Comparison of ENCODE assay signal across 9 cellular contexts in the genomic region with DNA sequence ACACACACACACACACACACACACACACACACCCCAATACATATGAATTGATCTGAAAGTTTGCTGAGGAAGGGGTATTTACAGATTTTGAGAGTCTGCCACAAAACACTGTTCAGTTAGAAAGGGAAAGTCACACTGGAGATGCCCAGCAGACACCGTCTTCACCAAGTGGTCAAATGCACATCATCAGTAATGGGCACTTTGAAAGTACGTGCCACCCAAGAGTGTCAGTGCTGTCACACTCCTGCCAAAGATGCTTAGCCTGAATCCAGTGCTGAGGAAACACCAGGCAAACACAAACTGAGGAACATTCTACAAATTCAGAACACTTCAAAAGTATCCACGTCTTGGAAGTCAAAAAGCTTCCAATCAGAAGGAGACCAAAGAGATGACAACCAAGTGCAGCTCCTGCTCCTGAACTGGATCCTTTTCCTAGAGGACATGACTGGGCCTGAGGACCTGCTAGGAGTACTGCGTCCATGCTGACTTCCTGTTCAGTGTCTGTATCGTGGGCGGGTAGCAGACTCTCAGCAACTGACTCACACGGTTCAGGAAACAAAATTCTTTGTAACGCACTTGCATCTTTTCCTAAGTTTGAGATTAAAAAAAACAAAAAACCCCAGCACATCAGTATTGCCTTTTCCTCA. TPM values are rescaled to one million over a fixed set of nuclear protein-coding genes. Genes with fewer than 3 reads are reported as not detected.
DNase-seq lines count a peak whose midpoint lies in the region; ATAC-seq, FAIRE-seq and TF ChIP-seq lines count a peak whose summit lies in the region.
"Had no signal": no experiment of that assay in that cellular context is flagged by ENCODE, and none has a peak within 500 bp of the region (broad histone marks: within the 10 kb centered on the region; RNA-seq: fewer than 3 reads in every experiment).

No MANE protein-coding gene starts in this region.

- H2BK15ac ChIP-seq in H1 (ENCODE audit: low read length) = no peak overlapping the region

- no peak overlapping the region for H3K4me2 ChIP-seq in H1 (ENCODE audit: insufficient read depth in 1 of 2, low read depth in 2 of 2, low read length in 2 of 2)
- H3K4me2 ChIP-seq in parathyroid adenoma (ENCODE audit: low read length) = no peak overlapping the region

- no peaks in the 10 kb centered on the region for H3K27me3 Mint-ChIP-seq in CD8-positive, alpha-beta memory T cell
- H3K27me3 Mint-ChIP-seq in T-cell = no peaks in the 10 kb centered on the region

- FAIRE-seq in H1 (lab: Jason Lieb, UNC) = no peak

- no peak for TF ChIP-seq RAD21 in H1 (IDR thresholded peaks at IDR 0.05 in 1 of 2, conservative IDR thresholded peaks at IDR 0.05 in 1 of 2; ENCODE audit: low read depth in 2 of 2, low read length in 2 of 2)

- H3K36me3 Mint-ChIP-seq in CD8-positive, alpha-beta memory T cell = peaks cover 0 to 90% (median 15%) of the 10 kb centered on the region in 3 donors
- H3K36me3 Mint-ChIP-seq in T-cell = peaks cover 37% of the 10 kb centered on the region

- H3K27ac Mint-ChIP-seq in CD8-positive, alpha-beta memory T cell = peak overlapping the region in 7 of 8 donors; percentile 23 to 78 (median 67)
- H3K27ac Mint-ChIP-seq in T-cell = peak overlapping the region; percentile 86 to 88

- TF ChIP-seq POLR2A in H1 (IDR thresholded peaks at IDR 0.05; ENCODE audit: control extremely low read depth in 1 of 2, low read depth in 2 of 2, low read length in 2 of 2) = no peak

- peak overlapping the region in 1 of 7 donors; percentile 46 for H3K4me3 Mint-ChIP-seq in CD8-positive, alpha-beta memory T cell
- H3K4me3 Mint-ChIP-seq in T-cell = no peak overlapping the region
- H3K4me3 Mint-ChIP-seq: neural crest cell had no signal

- TF ChIP-seq EP300 in H1 (IDR thresholded peaks at IDR 0.05; ENCODE audit: borderline replicate concordance in 1 of 2, low read depth in 2 of 2, low read length in 2 of 2) = no peak

- no peak overlapping the region for H3K14ac ChIP-seq in H1 (ENCODE audit: insufficient read length)

- no peaks in the 10 kb centered on the region for H3K9me3 ChIP-seq in CD8-positive, alpha-beta memory T cell (ENCODE audit: low read length)
- H3K9me3 ChIP-seq in H1 (ENCODE audit: insufficient read depth in 2 of 2, low read depth in 1 of 2, low read length in 1 of 2) (no peaks in the 10 kb centered on the region), parathyroid adenoma (ENCODE audit: control insufficient read depth, low read length) (no peaks in the 10 kb centered on the region)

- POLR2A ChIA-PET in CD8-positive, alpha-beta memory T cell (lab: Charles Lee) = no interaction called here
- POLR2A ChIA-PET in T-cell (lab: Charles Lee) (interaction anchor here (0.6 to 0.7 kb wide), 2 partner anchors 47 to 154 kb away, joined by 3 to 5 read pairs; no protein-coding TSS in a partner anchor), H1 (lab: Charles Lee; ENCODE audit: partially characterized antibody) (interaction anchor here (0.9 to 1.5 kb wide), 2 partner anchors 10 to 122 kb away, joined by 3 read pairs; no protein-coding TSS in a partner anchor)

- H3K4ac ChIP-seq in H1 (replicated peaks; ENCODE audit: insufficient read length, low read depth, low read length) = no peak overlapping the region

- H3K79me2 ChIP-seq in H1 (ENCODE audit: control insufficient read depth in 1 of 2, insufficient read depth in 2 of 2, low read length in 2 of 2) (no peaks in the 10 kb centered on the region), parathyroid adenoma (peaks cover 3% of the 10 kb centered on the region)

- TF ChIP-seq CTCF in H1 (IDR thresholded peaks at IDR 0.05; ENCODE audit: control extremely low read depth in 1 of 3, insufficient read depth in 1 of 3, low read depth in 1 of 3, low read length in 3 of 3) (no peak), parathyroid adenoma (IDR thresholded peaks at IDR 0.05) (no peak)

- H3K18ac ChIP-seq in H1 (ENCODE audit: extremely low read depth, low read length) = no peak overlapping the region

- H3K9me3 Mint-ChIP-seq in CD8-positive, alpha-beta memory T cell = no peaks in the 10 kb centered on the region
- no peaks in the 10 kb centered on the region for H3K9me3 Mint-ChIP-seq in T-cell
- H3K9me3 Mint-ChIP-seq: neural crest cell had no signal

- CTCF ChIA-PET in CD8-positive, alpha-beta memory T cell (lab: Charles Lee) = no interaction called here
- CTCF ChIA-PET in T-cell (lab: Charles Lee) (no interaction called here), H1 (lab: Charles Lee; ENCODE audit: partially characterized antibody) (interaction anchor here (1.2 to 4.7 kb wide), 6 partner anchors 8 to 483 kb away, joined by 3 to 30 read pairs (median 8); no protein-coding TSS in a partner anchor)

- ATAC-seq in T-cell (replicated peaks in 1 of 4) = peak in 3 of 4 experiments; percentile 48 to 71 (median 68)
- no peak for ATAC-seq in GM19395 (IDR thresholded peaks at IDR 0.05; ENCODE audit: unreplicated experiment)

- no peak overlapping the region for H3K9ac ChIP-seq in H1 (replicated peaks in 1 of 4; ENCODE audit: extremely low read depth in 1 of 4, low read depth in 3 of 4, low read length in 3 of 4)
- no peak overlapping the region for H3K9ac ChIP-seq in parathyroid adenoma

- H2BK20ac ChIP-seq in H1 (ENCODE audit: low read length) = no peak overlapping the region

- H3K56ac ChIP-seq in H1 (replicated peaks; ENCODE audit: insufficient read length, low read depth, low read length) = no peak overlapping the region

- peaks cover 0 to 6% of the 10 kb centered on the region in 2 experiments for H4K20me1 ChIP-seq in H1 (replicated peaks in 1 of 2; ENCODE audit: control insufficient read depth in 1 of 2, insufficient read depth in 2 of 2, low read length in 2 of 2)

- H3K4me1 ChIP-seq in CD8-positive, alpha-beta memory T cell (ENCODE audit: insufficient read depth, low read length) = no peaks in the 10 kb centered on the region
- H3K4me1 ChIP-seq in H1 (replicated peaks in 1 of 4; ENCODE audit: control insufficient read depth in 3 of 4, insufficient read depth in 4 of 4, low read length in 3 of 4) = no peaks in the 10 kb centered on the region
- peaks cover 4% of the 10 kb centered on the region for H3K4me1 ChIP-seq in parathyroid adenoma

- H2BK12ac ChIP-seq in H1 (ENCODE audit: low read depth, low read length) = no peak overlapping the region

- 90% methylated on average over 8 of the region's 8 CpGs; no CpG with 5 or more reads in 1 of the 2 experiments for WGBS in H1 (ENCODE audit: extremely low coverage in 1 of 2, insufficient coverage in 1 of 2, insufficient read length in 1 of 2, insufficient replicate concordance in 2 of 2, low coverage in 1 of 2, low lambda C conversion rate in 2 of 2, missing lambda C conversion rate in 1 of 2), 2 experiments

- H4K8ac ChIP-seq in H1 (ENCODE audit: extremely low read depth, insufficient read depth, low read length) = no peak overlapping the region

- no peak overlapping the region for H3K4me3 ChIP-seq in CD8-positive, alpha-beta memory T cell (ENCODE audit: low read length)
- H3K4me3 ChIP-seq in H1 (ENCODE audit: extremely low read depth in 1 of 4, insufficient read depth in 2 of 4, low read depth in 3 of 4, low read length in 4 of 4) (no peak overlapping the region), parathyroid adenoma (ENCODE audit: low read depth, low read length) (no peak overlapping the region)

- H3K4me1 Mint-ChIP-seq in CD8-positive, alpha-beta memory T cell = peaks cover 0 to 10% (median 7%) of the 10 kb centered on the region in 3 donors
- H3K4me1 Mint-ChIP-seq in T-cell = peaks cover 13 to 17% (median 13%) of the 10 kb centered on the region in 3 donors
- H3K4me1 Mint-ChIP-seq: neural crest cell had no signal

- no peak overlapping the region for H3K23ac ChIP-seq in H1 (ENCODE audit: insufficient read length)

- H4K5ac ChIP-seq in H1 (ENCODE audit: insufficient read length, low read depth, low read length) = no peak overlapping the region

- H3K36me3 ChIP-seq in CD8-positive, alpha-beta memory T cell (ENCODE audit: insufficient read depth, low read length) = peaks cover 6% of the 10 kb centered on the region
- peaks cover 7 to 34% (median 22%) of the 10 kb centered on the region in 4 experiments for H3K36me3 ChIP-seq in H1 (ENCODE audit: control insufficient read depth in 2 of 4, insufficient read depth in 4 of 4, low read length in 3 of 4)
- H3K36me3 ChIP-seq in parathyroid adenoma (ENCODE audit: control insufficient read depth, insufficient read depth, low read length) = no peaks in the 10 kb centered on the region

- no peaks in the 10 kb centered on the region for H3K23me2 ChIP-seq in H1 (ENCODE audit: low read depth, low read length)

- DNase-seq in CD8-positive, alpha-beta memory T cell = no peak
- DNase-seq in T-cell (no peak), H1 (ENCODE audit: low read depth in 1 of 2, low spot score in 2 of 2) (no peak), NCI-H748 treated with DMSO at 0.1 percent for 48 hours (lab: John Stamatoyannopoulos, UW) (no peak), D341Med (ENCODE audit: low spot score) (no peak)
- no peak for DNase-seq in effector CD8-positive, alpha-beta T cell (lab: John Stamatoyannopoulos, UW)

- H2BK120ac ChIP-seq in H1 (replicated peaks; ENCODE audit: low read depth, low read length) = no peak overlapping the region

- H2BK5ac ChIP-seq in H1 (ENCODE audit: low read depth, low read length) = no peak overlapping the region

- H2AK5ac ChIP-seq in H1 (ENCODE audit: low read depth, low read length) = no peak overlapping the region

- no peak overlapping the region for H3K27ac ChIP-seq in CD8-positive, alpha-beta memory T cell (ENCODE audit: low read depth, low read length)
- no peak overlapping the region for H3K27ac ChIP-seq in H1 (ENCODE audit: low read depth, low read length)
- H3K27ac ChIP-seq in parathyroid adenoma = peak overlapping the region; percentile 36

- no peak overlapping the region for H2AFZ ChIP-seq in H1 (ENCODE audit: low read length)
- H2AFZ ChIP-seq in parathyroid adenoma = no peak overlapping the region

- no peaks in the 10 kb centered on the region for H3K79me1 ChIP-seq in H1 (ENCODE audit: low read depth, low read length)

- no peaks in the 10 kb centered on the region for H3K27me3 ChIP-seq in CD8-positive, alpha-beta memory T cell (ENCODE audit: insufficient read depth, low read length, poor library complexity, severe bottlenecking)
- H3K27me3 ChIP-seq in H1 (replicated peaks in 1 of 4; ENCODE audit: control insufficient read depth in 3 of 4, extremely low read depth in 1 of 4, insufficient read depth in 3 of 4, low read length in 3 of 4) (no peaks in the 10 kb centered on the region), parathyroid adenoma (ENCODE audit: control insufficient read depth, insufficient read depth, low read length) (no peaks in the 10 kb centered on the region)

- no peak overlapping the region for H4K91ac ChIP-seq in H1 (replicated peaks; ENCODE audit: insufficient read length, low read length)

RNA-seq across cellular contexts. Expression of a gene that starts 18.6 kb away (rescaled TPM):
- 100 to 1,000 TPM; 133 to 140 TPM for total RNA-seq in CD8-positive, alpha-beta memory T cell
- 111 TPM for polyA plus RNA-seq in CD8-positive, alpha-beta memory T cell
- total RNA-seq in T-cell = 10 to 100 TPM; 50.7 to 67.9 (median 53.3) TPM
- total RNA-seq in H1 (2021; fragmentation: NEBNext Ultra II Directional; extraction: Animal tissue kit (Norgen Biotek cat#: 25700)) = 99.6 and 104 TPM in 2 replicates
- polyA plus RNA-seq in H1 (2011; rRNA removed) = 24.6 and 46.2 TPM in 2 replicates
- polyA plus RNA-seq in H1 (2011; cell fraction: cytosol; rRNA removed) = 92.2 TPM
- polyA plus RNA-seq in H1 (2011; cell fraction: nucleus; rRNA removed) = 16.8 TPM
- polyA plus RNA-seq in H1 (2012, experiment 1 of 2) = 106 to 119 TPM (median 114 TPM) in 4 replicates
- 20.9 TPM for polyA plus RNA-seq in H1 (2012, experiment 2 of 2)
- polyA plus RNA-seq in H1 (2013, experiment 1 of 2) = 64.7 TPM
- 62.6 TPM for polyA plus RNA-seq in H1 (2013, experiment 2 of 2)
- 37.4 and 45.0 TPM in 2 replicates for polyA minus RNA-seq in H1 (2011; rRNA and poly(A)+ RNA removed)
- 34.6 TPM for polyA minus RNA-seq in H1 (2011; cell fraction: cytosol; rRNA and poly(A)+ RNA removed)
- 25.7 TPM for polyA minus RNA-seq in H1 (2011; cell fraction: nucleus; rRNA and poly(A)+ RNA removed)

RNA-seq across cellular contexts. Expression of a gene that starts 56.8 kb away (rescaled TPM):
- 10 to 100 TPM; 25.8 to 28.7 TPM for total RNA-seq in CD8-positive, alpha-beta memory T cell
- polyA plus RNA-seq in CD8-positive, alpha-beta memory T cell = 10.7 TPM
- 10 to 100 TPM; 20.5 to 26.7 (median 23.1) TPM for total RNA-seq in T-cell
- 10.7 and 12.1 TPM in 2 replicates for total RNA-seq in H1 (2021; fragmentation: NEBNext Ultra II Directional; extraction: Animal tissue kit (Norgen Biotek cat#: 25700))
- polyA plus RNA-seq in H1 (2011; rRNA removed) = 4.9 and 5.4 TPM in 2 replicates
- polyA plus RNA-seq in H1 (2011; cell fraction: cytosol; rRNA removed) = 6.0 TPM
- polyA plus RNA-seq in H1 (2011; cell fraction: nucleus; rRNA removed) = 11.3 TPM
- polyA plus RNA-seq in H1 (2012, experiment 1 of 2) = 5.5 to 7.6 TPM (median 7.0 TPM) in 4 replicates
- 0.97 TPM for polyA plus RNA-seq in H1 (2012, experiment 2 of 2)
- 5.5 TPM for polyA plus RNA-seq in H1 (2013, experiment 1 of 2)
- polyA plus RNA-seq in H1 (2013, experiment 2 of 2) = 5.2 TPM
- polyA minus RNA-seq in H1 (2011; rRNA and poly(A)+ RNA removed) = 12.6 and 25.2 TPM in 2 replicates
- polyA minus RNA-seq in H1 (2011; cell fraction: cytosol; rRNA and poly(A)+ RNA removed) = 9.0 TPM
- polyA minus RNA-seq in H1 (2011; cell fraction: nucleus; rRNA and poly(A)+ RNA removed) = 27.0 TPM
